ENCODE assay signal across 1 cellular context in the genomic region with DNA sequence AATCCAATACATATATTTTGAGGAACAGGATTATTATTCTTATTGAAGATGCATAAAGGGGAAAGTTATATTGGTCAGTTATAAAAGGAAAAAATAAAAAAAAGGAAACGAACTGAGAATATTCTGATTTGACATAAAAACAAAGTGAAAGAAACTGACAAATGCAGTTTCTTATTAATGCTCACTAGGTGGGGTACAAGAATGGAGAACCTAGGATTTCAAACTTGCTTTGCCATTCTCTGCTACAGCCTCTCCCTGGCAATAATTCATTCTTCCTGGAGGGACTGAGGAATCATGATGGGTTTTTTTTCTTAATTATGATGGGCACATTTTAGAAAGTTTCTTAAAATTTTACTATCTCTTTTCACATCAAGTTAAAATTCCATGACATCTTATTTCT.
TF ChIP-seq lines count a peak whose summit lies in the region.

No MANE protein-coding gene starts in this region.

TF ChIP-seq in GM23338, 12 proteins besides CTCF, POLR2A, EP300 and RAD21 (continued from another document):
- TF ChIP-seq NANOG (IDR thresholded peaks at IDR 0.05; ENCODE audit: borderline replicate concordance) (no peak), POLR2AphosphoS5 (IDR thresholded peaks at IDR 0.05; ENCODE audit: low read depth) (no peak), EZH2phosphoT487 (IDR thresholded peaks at IDR 0.05; ENCODE audit: unreplicated experiment) (no peak)
- TF ChIP-seq, protein P1, sequence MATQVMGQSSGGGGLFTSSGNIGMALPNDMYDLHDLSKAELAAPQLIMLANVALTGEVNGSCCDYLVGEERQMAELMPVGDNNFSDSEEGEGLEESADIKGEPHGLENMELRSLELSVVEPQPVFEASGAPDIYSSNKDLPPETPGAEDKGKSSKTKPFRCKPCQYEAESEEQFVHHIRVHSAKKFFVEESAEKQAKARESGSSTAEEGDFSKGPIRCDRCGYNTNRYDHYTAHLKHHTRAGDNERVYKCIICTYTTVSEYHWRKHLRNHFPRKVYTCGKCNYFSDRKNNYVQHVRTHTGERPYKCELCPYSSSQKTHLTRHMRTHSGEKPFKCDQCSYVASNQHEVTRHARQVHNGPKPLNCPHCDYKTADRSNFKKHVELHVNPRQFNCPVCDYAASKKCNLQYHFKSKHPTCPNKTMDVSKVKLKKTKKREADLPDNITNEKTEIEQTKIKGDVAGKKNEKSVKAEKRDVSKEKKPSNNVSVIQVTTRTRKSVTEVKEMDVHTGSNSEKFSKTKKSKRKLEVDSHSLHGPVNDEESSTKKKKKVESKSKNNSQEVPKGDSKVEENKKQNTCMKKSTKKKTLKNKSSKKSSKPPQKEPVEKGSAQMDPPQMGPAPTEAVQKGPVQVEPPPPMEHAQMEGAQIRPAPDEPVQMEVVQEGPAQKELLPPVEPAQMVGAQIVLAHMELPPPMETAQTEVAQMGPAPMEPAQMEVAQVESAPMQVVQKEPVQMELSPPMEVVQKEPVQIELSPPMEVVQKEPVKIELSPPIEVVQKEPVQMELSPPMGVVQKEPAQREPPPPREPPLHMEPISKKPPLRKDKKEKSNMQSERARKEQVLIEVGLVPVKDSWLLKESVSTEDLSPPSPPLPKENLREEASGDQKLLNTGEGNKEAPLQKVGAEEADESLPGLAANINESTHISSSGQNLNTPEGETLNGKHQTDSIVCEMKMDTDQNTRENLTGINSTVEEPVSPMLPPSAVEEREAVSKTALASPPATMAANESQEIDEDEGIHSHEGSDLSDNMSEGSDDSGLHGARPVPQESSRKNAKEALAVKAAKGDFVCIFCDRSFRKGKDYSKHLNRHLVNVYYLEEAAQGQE (IDR thresholded peaks at IDR 0.05; ENCODE audit: unreplicated experiment) = no peak
TF ChIP-seq in GM23338: peak in this region for 0.
